ENCODE assay signal across 8 cellular contexts in the genomic region with DNA sequence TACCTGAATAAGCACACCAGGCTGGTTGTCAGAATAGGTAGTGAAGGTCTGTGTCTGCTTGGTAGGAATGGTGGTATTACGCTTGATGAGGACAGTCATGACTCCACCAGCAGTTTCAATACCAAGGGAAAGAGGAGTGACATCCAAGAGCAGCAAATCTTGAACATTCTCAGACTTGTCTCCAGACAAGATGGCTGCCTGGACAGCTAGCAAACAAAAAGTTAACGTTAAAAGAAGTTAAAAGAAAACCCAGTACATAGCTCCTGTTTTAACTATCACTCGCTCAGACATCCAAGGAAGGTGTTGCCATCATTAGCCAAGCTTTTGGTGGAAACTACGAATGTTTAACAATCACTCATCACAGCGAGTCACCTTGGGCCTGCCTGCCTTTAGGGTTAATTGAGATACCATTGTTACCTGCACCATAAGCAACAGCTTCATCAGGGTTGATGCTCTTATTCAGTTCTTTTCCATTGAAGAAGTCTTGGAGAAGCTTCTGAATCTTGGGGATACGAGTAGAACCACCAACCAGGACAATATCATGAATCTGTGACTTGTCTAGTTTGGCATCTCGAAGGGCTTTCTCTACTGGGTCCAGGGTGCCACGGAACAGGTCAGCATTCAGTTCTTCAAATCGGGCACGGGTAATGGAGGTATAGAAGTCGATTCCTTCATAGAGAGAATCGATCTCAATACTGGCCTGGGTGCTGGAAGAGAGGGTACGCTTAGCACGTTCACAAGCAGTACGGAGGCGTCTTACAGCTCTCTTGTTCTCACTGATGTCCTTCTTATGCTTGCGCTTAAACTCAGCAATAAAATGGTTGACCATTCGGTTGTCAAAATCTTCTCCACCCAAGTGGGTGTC. TPM values are rescaled to one million over a fixed set of nuclear protein-coding genes. Genes with fewer than 3 reads are reported as not detected.
A peak's percentile ranks its signal among the peaks of the same experiment; 100 is the strongest.
DNase-seq lines count a peak whose midpoint lies in the region; ATAC-seq, FAIRE-seq and TF ChIP-seq lines count a peak whose summit lies in the region.
"Not testable (repeated sequence)": the region's sequence is repeated elsewhere in the genome, so short reads cannot be mapped to it uniquely, and the experiment has no call there.

No MANE protein-coding gene starts in this region.

- peak overlapping the region; percentile 97 for H3K27ac Mint-ChIP-seq in CD8-positive, alpha-beta T cell
- H3K27ac Mint-ChIP-seq in T-helper 2 cell treated with Interferon-gamma antibody and Interleukin-4, amounts not matched to agents 5 μg/mL and 100 μg/mL, for 36 hours = peak overlapping the region; percentile 75
- H3K27ac Mint-ChIP-seq in astrocyte (ENCODE audit: unreplicated experiment) = not testable (repeated sequence)

- not testable (repeated sequence) for TF ChIP-seq EP300 in transverse colon (IDR thresholded peaks at IDR 0.05; ENCODE audit: low read depth)

- POLR2A ChIA-PET in CD8-positive, alpha-beta T cell (lab: Charles Lee) = interaction anchor here (0.9 to 9.0 kb wide), 6 partner anchors 12 to 188 kb away, joined by 3 to 85 read pairs (median 4); no protein-coding TSS in a partner anchor

- not testable (repeated sequence) for H3K9me3 ChIP-seq in CD8-positive, alpha-beta T cell (ENCODE audit: low read length); HUES64 (ENCODE audit: insufficient read depth, low read depth, low read length); astrocyte (ENCODE audit: insufficient read depth, low read depth, low read length); right lobe of liver; pancreas; transverse colon

- TF ChIP-seq POLR2A in right lobe of liver (IDR thresholded peaks at IDR 0.05); transverse colon (IDR thresholded peaks at IDR 0.05): not testable (repeated sequence)

- H2AFZ ChIP-seq in astrocyte (ENCODE audit: low read depth, low read length) = not testable (repeated sequence)

- not testable (repeated sequence) for H3K27me3 Mint-ChIP-seq in CD8-positive, alpha-beta T cell (ENCODE audit: low read depth); T-helper 2 cell treated with Interferon-gamma antibody and Interleukin-4, amounts not matched to agents 5 μg/mL and 100 μg/mL, for 36 hours (ENCODE audit: low read depth); astrocyte (ENCODE audit: low read depth, unreplicated experiment)

- in situ Hi-C loops in transverse colon (cut with MboI; ENCODE audit: low pct_ligation_motif_present in 1 of 4, low pct_unique_long_range_greater_than_20kb in 1 of 4, low sequenced_read_pairs in 3 of 4) = not testable (repeated sequence)

- peaks cover 76% of the 10 kb centered on the region for H4K20me1 ChIP-seq in astrocyte (ENCODE audit: insufficient read depth, low read length)

- peaks cover 80% of the 10 kb centered on the region for H3K36me3 Mint-ChIP-seq in CD8-positive, alpha-beta T cell
- H3K36me3 Mint-ChIP-seq in T-helper 2 cell treated with Interferon-gamma antibody and Interleukin-4, amounts not matched to agents 5 μg/mL and 100 μg/mL, for 36 hours (ENCODE audit: low read depth) = peaks cover 75% of the 10 kb centered on the region
- H3K36me3 Mint-ChIP-seq in astrocyte (ENCODE audit: low read depth, unreplicated experiment) = peaks cover 37% of the 10 kb centered on the region

- peaks cover 74% of the 10 kb centered on the region for H3K4me1 Mint-ChIP-seq in CD8-positive, alpha-beta T cell (ENCODE audit: low read depth)
- H3K4me1 Mint-ChIP-seq in T-helper 2 cell treated with Interferon-gamma antibody and Interleukin-4, amounts not matched to agents 5 μg/mL and 100 μg/mL, for 36 hours (ENCODE audit: low read depth) = peaks cover 46% of the 10 kb centered on the region
- H3K4me1 Mint-ChIP-seq in astrocyte (ENCODE audit: low read depth, unreplicated experiment) = peaks cover 53% of the 10 kb centered on the region

- H3K4me3 Mint-ChIP-seq in CD8-positive, alpha-beta T cell = peak overlapping the region; percentile 97
- peak overlapping the region; percentile 100 for H3K4me3 Mint-ChIP-seq in T-helper 2 cell treated with Interferon-gamma antibody and Interleukin-4, amounts not matched to agents 5 μg/mL and 100 μg/mL, for 36 hours
- peak overlapping the region; percentile 99 for H3K4me3 Mint-ChIP-seq in astrocyte (ENCODE audit: unreplicated experiment)

- peaks cover 75% of the 10 kb centered on the region for H3K79me2 ChIP-seq in astrocyte (ENCODE audit: insufficient read depth, low read length)

- H3K9me3 Mint-ChIP-seq in CD8-positive, alpha-beta T cell; T-helper 2 cell treated with Interferon-gamma antibody and Interleukin-4, amounts not matched to agents 5 μg/mL and 100 μg/mL, for 36 hours; astrocyte (ENCODE audit: unreplicated experiment): not testable (repeated sequence)

- not testable (repeated sequence) for TF ChIP-seq CTCF in CD8-positive, alpha-beta T cell (IDR thresholded peaks at IDR 0.05); astrocyte (IDR thresholded peaks at IDR 0.05; ENCODE audit: insufficient read depth, low read depth, low read length); right lobe of liver (IDR thresholded peaks at IDR 0.05); pancreas (IDR thresholded peaks at IDR 0.05); transverse colon (IDR thresholded peaks at IDR 0.05)

- peak overlapping the region; percentile 9 for H3K27ac ChIP-seq in CD8-positive, alpha-beta T cell (ENCODE audit: low read depth, low read length)
- H3K27ac ChIP-seq in HUES64 (ENCODE audit: low read depth, low read length) (peak overlapping the region; percentile 14; the same call in 1 of the 2 replicates), astrocyte (ENCODE audit: low read depth, low read length) (peak overlapping the region; percentile 5), epithelial cell of prostate (peak overlapping the region; percentile 99), right lobe of liver (peak overlapping the region in 1 of 3 donors; percentile 4), transverse colon (peak overlapping the region in 3 of 4 donors; percentile 99 to 100 (median 100))
- H3K27ac ChIP-seq in pancreas = not testable (repeated sequence)

- ATAC-seq in CD8-positive, alpha-beta T cell; right lobe of liver; pancreas: not testable (repeated sequence)

- CTCF ChIA-PET in CD8-positive, alpha-beta T cell (lab: Charles Lee) = interaction anchor here (1.3 to 10.5 kb wide), 9 partner anchors 9 to 263 kb away, joined by 3 to 123 read pairs (median 5); no protein-coding TSS in a partner anchor

- H3K27me3 ChIP-seq in CD8-positive, alpha-beta T cell (ENCODE audit: insufficient read depth, low read length); HUES64 (ENCODE audit: insufficient read depth, low read length); astrocyte (ENCODE audit: insufficient read depth, low read length); right lobe of liver; pancreas; transverse colon: not testable (repeated sequence)

- H3K9ac ChIP-seq in HUES64 (ENCODE audit: low read depth, low read length) (peak overlapping the region; percentile 100; the same call in 1 of the 2 replicates), astrocyte (ENCODE audit: low read length) (peak overlapping the region; percentile 94)

- not testable (repeated sequence) for DNase-seq in CD8-positive, alpha-beta T cell; T-helper 2 cell treated with Interferon-gamma antibody and Interleukin-4, amounts not matched to agents 5 μg/mL and 100 μg/mL, for 36 hours (ENCODE audit: low spot score); astrocyte (ENCODE audit: low read depth); epithelial cell of prostate (ENCODE audit: low read depth, low spot score); right lobe of liver; pancreas; transverse colon

- intact Hi-C loops in CD8-positive, alpha-beta T cell (cut with DNase I, micrococcal nuclease) = loop anchor here (5.0 to 10.0 kb wide), 3 partner anchors 207 to 404 kb away; partner anchors contain the start of gene UBASH3B (in 1 of the 2)
- intact Hi-C loops in right lobe of liver (cut with DNase I); pancreas (cut with DNase I); transverse colon (cut with DNase I; ENCODE audit: low total_unique reads): not testable (repeated sequence)

- not testable (repeated sequence) for FAIRE-seq in astrocyte (lab: Jason Lieb, UNC); pancreas (lab: Jason Lieb, UNC)

- H3K4me1 ChIP-seq in CD8-positive, alpha-beta T cell (ENCODE audit: insufficient read depth, low read length) = peaks cover 60% of the 10 kb centered on the region
- not testable (repeated sequence) for H3K4me1 ChIP-seq in HUES64 (ENCODE audit: insufficient read depth, low read length)
- H3K4me1 ChIP-seq in astrocyte (ENCODE audit: insufficient read depth, low read length) (peaks cover 43% of the 10 kb centered on the region), right lobe of liver (peaks cover 0 to 37% (median 0%) of the 10 kb centered on the region in 4 donors), pancreas (peaks cover 20 to 37% (median 31%) of the 10 kb centered on the region in 3 donors), transverse colon (peaks cover 20 to 65% (median 40%) of the 10 kb centered on the region in 4 donors)

- WGBS in HUES64 = 78% methylated on average over 18 of the region's 18 CpGs
- WGBS in right lobe of liver (ENCODE audit: insufficient coverage, low coverage, low lambda C conversion rate, missing lambda C conversion rate) = 40% methylated on average over 15 of the region's 18 CpGs
- 15 to 25% methylated on average over 18 of the region's 18 CpGs for WGBS in pancreas, 2 donors
- 39 to 47% methylated on average over 11 to 18 of the region's 18 CpGs for WGBS in transverse colon (ENCODE audit: low coverage in 1 of 2), 2 donors

- peaks cover 68% of the 10 kb centered on the region for H3K36me3 ChIP-seq in CD8-positive, alpha-beta T cell (ENCODE audit: insufficient read depth, low read length)
- H3K36me3 ChIP-seq in HUES64 (ENCODE audit: insufficient read depth, low read length) = peaks cover 65% of the 10 kb centered on the region
- peaks cover 55% of the 10 kb centered on the region for H3K36me3 ChIP-seq in astrocyte (ENCODE audit: insufficient read depth, low read length)
- peaks cover 12 to 67% (median 42%) of the 10 kb centered on the region in 4 donors for H3K36me3 ChIP-seq in right lobe of liver
- H3K36me3 ChIP-seq in pancreas = peaks cover 24 to 45% (median 25%) of the 10 kb centered on the region in 3 donors
- peaks cover 1 to 53% (median 27%) of the 10 kb centered on the region in 4 donors for H3K36me3 ChIP-seq in transverse colon

- H3K4me2 ChIP-seq in astrocyte (ENCODE audit: low read length) = peak overlapping the region; percentile 91

- H3K4me3 ChIP-seq in CD8-positive, alpha-beta T cell (ENCODE audit: low read depth, low read length) = peak overlapping the region; percentile 97
- H3K4me3 ChIP-seq in HUES64 (ENCODE audit: low read length) (peak overlapping the region; percentile 92), astrocyte (ENCODE audit: insufficient read depth, low read depth, low read length) (peak overlapping the region; percentile 98), right lobe of liver (peak overlapping the region; percentile 86 to 99 (median 97)), pancreas (peak overlapping the region; percentile 58 to 89 (median 76)), transverse colon (peak overlapping the region in 2 of 4 donors; percentile 73 to 83)

RNA-seq across cellular contexts. Expression of gene HSPA8, which starts 2.6 kb away (rescaled TPM):
- total RNA-seq in CD8-positive, alpha-beta T cell = 100 to 1,000 TPM; 748 to 798 TPM
- 2,137 TPM for polyA plus RNA-seq in HUES64 (2013, experiment 1 of 2)
- polyA plus RNA-seq in HUES64 (2013, experiment 2 of 2) = 1,461 TPM
- total RNA-seq in astrocyte (1,391 and 1,502 TPM in 2 replicates), right lobe of liver (100 to 1,000 TPM; 388 to 894 (median 659) TPM), pancreas (1,000 to 10,000 TPM in 3 of 6 donors, 100 to 1,000 TPM in 3; 625 to 1,721 (median 1,008) TPM), transverse colon (100 to 1,000 TPM; 183 to 783 (median 651) TPM)
- polyA plus RNA-seq in pancreas = 100 to 1,000 TPM; 166 to 347 TPM
